21 cellular contexts compared by ENCODE assay signal in the genomic region with DNA sequence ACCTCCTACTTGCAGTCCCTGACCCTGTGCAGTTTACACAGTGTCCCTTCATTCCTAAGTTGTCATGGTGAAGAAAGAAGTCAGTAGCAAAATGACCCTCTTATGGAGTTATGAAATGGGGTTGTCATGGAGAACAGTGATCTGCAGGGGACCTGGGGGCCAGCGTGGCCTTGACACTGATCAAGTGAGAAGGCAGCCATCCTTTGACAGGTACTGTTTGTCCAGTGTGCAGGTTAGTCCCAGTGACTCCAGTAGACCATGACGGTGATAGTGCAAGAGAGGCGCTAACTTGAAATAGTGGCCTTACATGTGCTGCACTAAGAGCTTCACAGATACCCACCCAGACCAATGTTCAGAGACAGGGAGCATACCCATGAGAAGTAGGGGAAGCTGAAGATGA.
DNase-seq lines count a peak whose midpoint lies in the region; ATAC-seq, FAIRE-seq and TF ChIP-seq lines count a peak whose summit lies in the region.
"Had no signal": no experiment of that assay in that cellular context is flagged by ENCODE, and none has a peak within 500 bp of the region (broad histone marks: within the 10 kb centered on the region; RNA-seq: fewer than 3 reads in every experiment).

No MANE protein-coding gene starts in this region.

- H3K4me1 ChIP-seq in HepG2 (ENCODE audit: insufficient read depth, low read length), result peaks cover 25% of the 10 kb centered on the region
- no peaks in the 10 kb centered on the region for H3K4me1 ChIP-seq in right lobe of liver
- no peaks in the 10 kb centered on the region for H3K4me1 ChIP-seq in IMR-90 (ENCODE audit: control insufficient read depth, insufficient read depth, low read length)
- H3K4me1 ChIP-seq: A549; BLaER1 treated with 17β-estradiol and CSF1 and Interleukin-3, amounts not matched to agents 10 nM and 100 nM; Caco-2 had no signal

- intact Hi-C loops in HepG2 (cut with micrococcal nuclease; ENCODE audit: unreplicated experiment) (no loop called here), right lobe of liver (cut with DNase I) (no loop called here), IMR-90 (cut with micrococcal nuclease) (no loop called here)

- no peaks in the 10 kb centered on the region for H3K27me3 Mint-ChIP-seq in natural killer cell treated with Interleukin-12 subunit alpha and Interleukin-12 subunit beta and Interleukin-15 and Interleukin-18, amount 100 ng/mL, for 72 hours
- H3K27me3 Mint-ChIP-seq in HFFc6 (ENCODE audit: insufficient read depth), result peaks cover 2% of the 10 kb centered on the region; the same call in 1 of the 2 replicates
- H3K27me3 Mint-ChIP-seq: B cell; CD4-positive, alpha-beta T cell had no signal

- no peaks in the 10 kb centered on the region for H3K9me3 ChIP-seq in HepG2 (ENCODE audit: low read length)
- H3K9me3 ChIP-seq in right lobe of liver, result no peaks in the 10 kb centered on the region
- H3K9me3 ChIP-seq in IMR-90 (ENCODE audit: control insufficient read depth, insufficient read depth, low read length), result no peaks in the 10 kb centered on the region
- H3K9me3 ChIP-seq: A549, Caco-2 had no signal

- H4K8ac ChIP-seq in IMR-90 (ENCODE audit: low read depth in 2 of 2, low read length in 2 of 2), result no peak overlapping the region

- WGBS in HepG2 (ENCODE audit: low lambda C conversion rate), result 7% methylated on average over 2 of the region's 3 CpGs
- WGBS in right lobe of liver (ENCODE audit: insufficient coverage, low coverage, low lambda C conversion rate, missing lambda C conversion rate), result no CpG with 5 or more reads among the region's 3 CpGs
- WGBS in IMR-90 (ENCODE audit: extremely low coverage in 2 of 2, insufficient read length in 1 of 2), 2 experiments, result 63% methylated on average over 1 of the region's 3 CpGs; no CpG with 5 or more reads in 1 of the 2 experiments

- no peak overlapping the region for H2BK5ac ChIP-seq in IMR-90 (ENCODE audit: low read depth, low read length, poor library complexity, severe bottlenecking)

- H3K27ac ChIP-seq in HepG2 (ENCODE audit: extremely low read length, insufficient read depth, low read length) (no peak overlapping the region), right lobe of liver (no peak overlapping the region), IMR-90 (ENCODE audit: insufficient read depth, low read length) (no peak overlapping the region)
- H3K27ac ChIP-seq: 22Rv1; A549; BLaER1 treated with 17β-estradiol and CSF1 and Interleukin-3, amounts not matched to agents 10 nM and 100 nM had no signal

- H3K4me3 Mint-ChIP-seq in natural killer cell treated with Interleukin-12 subunit alpha and Interleukin-12 subunit beta and Interleukin-15 and Interleukin-18, amount 100 ng/mL, for 72 hours, result no peak overlapping the region
- H3K4me3 Mint-ChIP-seq in HFFc6, result no peak overlapping the region
- H3K4me3 Mint-ChIP-seq: B cell; CD4-positive, alpha-beta T cell; CD8-positive, alpha-beta T cell had no signal

- BruUV-seq in HepG2 (replicated peaks; lab: Mats Ljungman, UMichigan), result no TSS peak
- no TSS peak for BruUV-seq in IMR-90 (replicated peaks; lab: Mats Ljungman, UMichigan)

- H3K4me3 ChIP-seq in HepG2 (replicated peaks in 1 of 3; ENCODE audit: insufficient read depth in 1 of 3, low read depth in 2 of 3, low read length in 3 of 3), result no peak overlapping the region
- no peak overlapping the region for H3K4me3 ChIP-seq in right lobe of liver
- H3K4me3 ChIP-seq in IMR-90 (ENCODE audit: insufficient read depth, low read depth, low read length), result no peak overlapping the region
- H3K4me3 ChIP-seq: A549; BLaER1 treated with 17β-estradiol and CSF1 and Interleukin-3, amounts not matched to agents 10 nM and 100 nM had no signal

- TF ChIP-seq POLR2A in HepG2 (IDR thresholded peaks at IDR 0.05; ENCODE audit: insufficient read depth in 1 of 2, low read depth in 2 of 2, low read length in 2 of 2), result no peak
- no peak for TF ChIP-seq POLR2A in right lobe of liver (IDR thresholded peaks at IDR 0.05)
- no peak for TF ChIP-seq POLR2A in IMR-90 (IDR thresholded peaks at IDR 0.05; ENCODE audit: low read depth, low read length)

- no peak overlapping the region for H4K5ac ChIP-seq in IMR-90 (ENCODE audit: low read depth, low read length)

- 0 out of 2 replicates have a peak, but pooled peaks cover under 1% of the 10 kb centered on the region for H3K9me1 ChIP-seq in IMR-90 (ENCODE audit: insufficient read depth, low read length)

- H3K27me3 ChIP-seq in HepG2 (ENCODE audit: control insufficient read depth in 1 of 2, insufficient read depth in 2 of 2, low read length in 2 of 2) (no peaks in the 10 kb centered on the region; a peak in 1 of 5 replicates), right lobe of liver (no peaks in the 10 kb centered on the region), IMR-90 (ENCODE audit: control insufficient read depth, insufficient read depth, low read length) (no peaks in the 10 kb centered on the region)
- H3K27me3 ChIP-seq: BLaER1 treated with 17β-estradiol and CSF1 and Interleukin-3, amounts not matched to agents 10 nM and 100 nM had no signal

- H3K18ac ChIP-seq in IMR-90 (ENCODE audit: low read depth, low read length), result no peak overlapping the region

- TF ChIP-seq EP300 in HepG2 (IDR thresholded peaks at IDR 0.05; ENCODE audit: low read depth in 2 of 2, low read length in 2 of 2) (no peak), HepG2 (CRISPR knock-in tag; IDR thresholded peaks at IDR 0.05; ENCODE audit: borderline replicate concordance) (no peak)

- no peak overlapping the region for H2BK120ac ChIP-seq in IMR-90 (ENCODE audit: low read depth, low read length)

- no peak for TF ChIP-seq CTCF in HepG2 (CRISPR knock-in tag; IDR thresholded peaks at IDR 0.05)
- no peak for TF ChIP-seq CTCF in right lobe of liver (IDR thresholded peaks at IDR 0.05)
- no peak for TF ChIP-seq CTCF in IMR-90 (conservative IDR thresholded peaks at IDR 0.05; ENCODE audit: low read depth, low read length)
- TF ChIP-seq CTCF in HFFc6 (IDR thresholded peaks at IDR 0.05), result no peak

- no peak overlapping the region for H3K4ac ChIP-seq in IMR-90 (ENCODE audit: low read depth, low read length)

- no peak overlapping the region for H2AK9ac ChIP-seq in IMR-90 (replicated peaks; ENCODE audit: low read depth, low read length, poor library complexity)

- H3K4me1 Mint-ChIP-seq in natural killer cell treated with Interleukin-12 subunit alpha and Interleukin-12 subunit beta and Interleukin-15 and Interleukin-18, amount 100 ng/mL, for 72 hours (ENCODE audit: low read depth in 2 of 2), result no peaks in the 10 kb centered on the region
- H3K4me1 Mint-ChIP-seq in HFFc6 (ENCODE audit: low read depth), result no peaks in the 10 kb centered on the region
- H3K4me1 Mint-ChIP-seq: B cell had no signal

- POLR2A ChIA-PET in HepG2 (lab: Yijun Ruan, JAX) (no interaction called here), IMR-90 (lab: Charles Lee; ENCODE audit: unreplicated experiment) (no interaction called here)

- no peak overlapping the region for H2AK5ac ChIP-seq in IMR-90 (ENCODE audit: low read depth, low read length)

- no peak overlapping the region for H3K27ac Mint-ChIP-seq in natural killer cell treated with Interleukin-12 subunit alpha and Interleukin-12 subunit beta and Interleukin-15 and Interleukin-18, amount 100 ng/mL, for 72 hours
- H3K27ac Mint-ChIP-seq in HFFc6, result no peak overlapping the region
- H3K27ac Mint-ChIP-seq: B cell; CD4-positive, alpha-beta T cell; CD8-positive, alpha-beta T cell had no signal

- CTCF ChIA-PET in HepG2 (lab: Yijun Ruan, JAX; ENCODE audit: low intra/inter-chr PET ratio, low total read pairs), result no interaction called here
- CTCF ChIA-PET in IMR-90 (lab: Yijun Ruan, JAX), result no interaction called here

- FAIRE-seq in HepG2 (lab: Jason Lieb, UNC), result peak; percentile 40
- FAIRE-seq: A549, D721Med, G401.6, GM12891, GM19239 had no signal

- no peaks in the 10 kb centered on the region for H3K79me2 ChIP-seq in HepG2 (ENCODE audit: insufficient read depth, low read length)

- no peaks in the 10 kb centered on the region for H3K36me3 Mint-ChIP-seq in natural killer cell treated with Interleukin-12 subunit alpha and Interleukin-12 subunit beta and Interleukin-15 and Interleukin-18, amount 100 ng/mL, for 72 hours
- no peaks in the 10 kb centered on the region for H3K36me3 Mint-ChIP-seq in HFFc6 (ENCODE audit: low read depth)
- H3K36me3 Mint-ChIP-seq: CD8-positive, alpha-beta T cell had no signal

- no peak overlapping the region for H2BK20ac ChIP-seq in IMR-90 (ENCODE audit: low read depth, low read length)

- H2BK15ac ChIP-seq in IMR-90 (ENCODE audit: low read depth, low read length), result no peak overlapping the region

- peak; percentile 75 for ATAC-seq in HepG2
- no peak for ATAC-seq in right lobe of liver
- ATAC-seq in IMR-90 (ENCODE audit: low read depth), result no peak
- ATAC-seq in natural killer cell treated with Interleukin-12 subunit alpha and Interleukin-12 subunit beta and Interleukin-15 and Interleukin-18, amount 100 ng/mL, for 72 hours, result peak; percentile 29
- ATAC-seq: CD8-positive, alpha-beta T cell had no signal

- H4K91ac ChIP-seq in IMR-90 (ENCODE audit: insufficient read depth, low read depth, low read length), result no peak overlapping the region

- no peak overlapping the region for H3K56ac ChIP-seq in IMR-90 (ENCODE audit: extremely low read depth, insufficient read depth, low read length)

- no peaks in the 10 kb centered on the region for H3K9me3 Mint-ChIP-seq in natural killer cell treated with Interleukin-12 subunit alpha and Interleukin-12 subunit beta and Interleukin-15 and Interleukin-18, amount 100 ng/mL, for 72 hours
- H3K9me3 Mint-ChIP-seq in HFFc6, result no peaks in the 10 kb centered on the region
- H3K9me3 Mint-ChIP-seq: CD4-positive, alpha-beta T cell; CD8-positive, alpha-beta T cell had no signal

- no peak overlapping the region for H3K23ac ChIP-seq in IMR-90 (ENCODE audit: low read depth, low read length)

- H3K9ac ChIP-seq in HepG2 (ENCODE audit: insufficient read depth, low read depth, low read length) (no peak overlapping the region), IMR-90 (ENCODE audit: low read depth, low read length) (no peak overlapping the region)
- H3K9ac ChIP-seq: BLaER1 treated with 17β-estradiol and CSF1 and Interleukin-3, amounts not matched to agents 10 nM and 100 nM had no signal

- TF ChIP-seq RAD21 in HepG2 (CRISPR knock-in tag; IDR thresholded peaks at IDR 0.05) (no peak), IMR-90 (IDR thresholded peaks at IDR 0.05; ENCODE audit: low read length) (no peak)

- H2AFZ ChIP-seq in HepG2 (ENCODE audit: low read length) (no peak overlapping the region), IMR-90 (replicated peaks; ENCODE audit: low read length, poor library complexity) (peak overlapping the region; percentile 56)

- no peaks in the 10 kb centered on the region for H3K36me3 ChIP-seq in HepG2 (replicated peaks in 1 of 2; ENCODE audit: control insufficient read depth in 1 of 2, insufficient read depth in 2 of 2, low read length in 2 of 2)
- no peaks in the 10 kb centered on the region for H3K36me3 ChIP-seq in right lobe of liver
- no peaks in the 10 kb centered on the region for H3K36me3 ChIP-seq in IMR-90 (ENCODE audit: control insufficient read depth, insufficient read depth, low read length)
- H3K36me3 ChIP-seq: BLaER1 treated with 17β-estradiol and CSF1 and Interleukin-3, amounts not matched to agents 10 nM and 100 nM had no signal

- H3K14ac ChIP-seq in IMR-90 (replicated peaks; ENCODE audit: low read depth, low read length), result no peak overlapping the region

- H3K4me2 ChIP-seq in HepG2 (ENCODE audit: low read depth, low read length) (no peak overlapping the region), IMR-90 (ENCODE audit: low read depth, low read length) (no peak overlapping the region)
- H3K4me2 ChIP-seq: A549; BLaER1 treated with 17β-estradiol and CSF1 and Interleukin-3, amounts not matched to agents 10 nM and 100 nM had no signal

- in situ Hi-C loops in HepG2 (cut with HindIII; ENCODE audit: extremely low pct_ligation_motif_present, low pct_unique_long_range_greater_than_20kb), result no loop called here
- in situ Hi-C loops in IMR-90 (cut with MboI; ENCODE audit: low sequenced_read_pairs), result no loop called here

- dilution Hi-C loops in IMR-90 (cut with HindIII; ENCODE audit: low sequenced_read_pairs, unreplicated experiment), result no loop called here

- no peaks in the 10 kb centered on the region for H3K79me1 ChIP-seq in IMR-90 (ENCODE audit: low read depth in 1 of 2, low read length in 2 of 2)

- no peaks in the 10 kb centered on the region for H4K20me1 ChIP-seq in HepG2 (ENCODE audit: insufficient read depth, low read length)
- H4K20me1 ChIP-seq in IMR-90 (ENCODE audit: insufficient read depth, low read length), result no peaks in the 10 kb centered on the region
- H4K20me1 ChIP-seq: BLaER1 treated with 17β-estradiol and CSF1 and Interleukin-3, amounts not matched to agents 10 nM and 100 nM had no signal

- DNase-seq in HepG2 (ENCODE audit: low spot score) (peak; percentile 29), right lobe of liver (no peak), IMR-90 (no peak), HFFc6 (no peak), RPMI8226 (no peak)
- no peak for DNase-seq in natural killer cell treated with Interleukin-12 subunit alpha and Interleukin-12 subunit beta and Interleukin-15 and Interleukin-18, amount 100 ng/mL, for 72 hours (ENCODE audit: low spot score)
- DNase-seq: AML-193; Caco-2; Calu3; CD4-positive, alpha-beta T cell; CD8-positive, alpha-beta T cell; DMS79 treated with DMSO at 0.1 percent for 48 hours; GF-D8 had no signal

Comparison
In these comparisons a context has a peak if more than half of its experiments do, and no peak if none do; other contexts are left out.
1. ATAC-seq: peak in HepG2 (single experiment) and natural killer cell treated with Interleukin-12 subunit alpha and Interleukin-12 subunit beta and Interleukin-15 and Interleukin-18, amount 100 ng/mL, for 72 hours (2 of 2); none in right lobe of liver (0 of 4) and IMR-90 (single experiment).